8 cellular contexts compared by ENCODE assay signal in the genomic region with DNA sequence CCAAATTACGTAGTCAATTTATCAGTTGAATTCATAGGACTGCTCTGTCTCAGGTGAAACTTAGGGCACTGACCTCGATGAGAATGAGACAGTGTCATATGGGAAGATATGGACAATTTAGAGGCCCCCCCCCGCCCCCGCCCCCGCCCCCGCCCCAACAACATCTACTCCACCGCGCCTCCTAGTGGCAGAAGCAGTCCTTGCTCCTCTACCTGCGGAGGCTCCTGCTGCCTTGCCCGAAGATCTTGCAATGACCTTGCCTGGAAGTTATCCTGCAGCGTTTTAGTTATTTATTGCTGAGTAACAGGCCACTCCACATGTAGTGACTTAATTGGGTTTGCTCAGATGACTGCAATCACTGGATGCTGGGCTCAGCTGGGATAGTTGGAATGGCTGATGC. TPM values are rescaled to one million over a fixed set of nuclear protein-coding genes. Genes with fewer than 3 reads are reported as not detected.
DNase-seq lines count a peak whose midpoint lies in the region; ATAC-seq and TF ChIP-seq lines count a peak whose summit lies in the region.

No MANE protein-coding gene starts in this region.

- TF ChIP-seq RAD21 in IMR-90 (IDR thresholded peaks at IDR 0.05; ENCODE audit: low read length): peak; percentile 23; the same call in 1 of the 2 replicates

- H3K36me3 ChIP-seq in BLaER1 treated with 17β-estradiol and CSF1 and Interleukin-3, amounts not matched to agents 10 nM and 100 nM: peaks cover 17 to 22% (median 20%) of the 10 kb centered on the region in 11 experiments
- peaks cover 28% of the 10 kb centered on the region for H3K36me3 ChIP-seq in IMR-90 (ENCODE audit: control insufficient read depth, insufficient read depth, low read length)

- H2BK15ac ChIP-seq in IMR-90 (ENCODE audit: low read depth, low read length): no peak overlapping the region

- peaks cover 0 to 7% (median 0%) of the 10 kb centered on the region in 11 experiments; a peak in 5 of 22 replicates for H3K9me3 ChIP-seq in BLaER1 treated with 17β-estradiol and CSF1 and Interleukin-3, amounts not matched to agents 10 nM and 100 nM (replicated peaks in 1 of 11)
- H3K9me3 ChIP-seq in IMR-90 (ENCODE audit: control insufficient read depth, insufficient read depth, low read length): no peaks in the 10 kb centered on the region

- in situ Hi-C loops in IMR-90 (cut with MboI; ENCODE audit: low sequenced_read_pairs): no loop called here

- no TSS peak for BruUV-seq in IMR-90 (replicated peaks; lab: Mats Ljungman, UMichigan)

- H4K20me1 ChIP-seq in BLaER1 treated with 17β-estradiol and CSF1 and Interleukin-3, amounts not matched to agents 10 nM and 100 nM: peaks cover 0 to 19% (median 0%) of the 10 kb centered on the region in 11 experiments; a peak in 3 of 22 replicates
- H4K20me1 ChIP-seq in IMR-90 (ENCODE audit: insufficient read depth, low read length): peaks cover 45% of the 10 kb centered on the region

- H3K4me3 ChIP-seq in BLaER1 treated with 17β-estradiol and CSF1 and Interleukin-3, amounts not matched to agents 10 nM and 100 nM: no peak overlapping the region
- H3K4me3 ChIP-seq in IMR-90 (ENCODE audit: insufficient read depth, low read depth, low read length) (no peak overlapping the region), fibroblast of mammary gland (ENCODE audit: control insufficient read depth, low read depth, low read length) (no peak overlapping the region)

- no peak overlapping the region for H2BK5ac ChIP-seq in IMR-90 (ENCODE audit: low read depth, low read length, poor library complexity, severe bottlenecking)

- H4K8ac ChIP-seq in IMR-90 (ENCODE audit: low read depth in 2 of 2, low read length in 2 of 2): no peak overlapping the region

- H3K4me2 ChIP-seq in BLaER1 treated with 17β-estradiol and CSF1 and Interleukin-3, amounts not matched to agents 10 nM and 100 nM: peak overlapping the region in 9 of 11 experiments; percentile 5 to 71 (median 52); a peak in 14 of 22 replicates
- no peak overlapping the region for H3K4me2 ChIP-seq in IMR-90 (ENCODE audit: low read depth, low read length)

- WGBS in IMR-90 (ENCODE audit: extremely low coverage in 2 of 2, insufficient read length in 1 of 2), 2 experiments: no CpG with 5 or more reads among the region's 11 CpGs

- no peak overlapping the region for H2AK9ac ChIP-seq in IMR-90 (replicated peaks; ENCODE audit: low read depth, low read length, poor library complexity)

- intact Hi-C loops in IMR-90 (cut with micrococcal nuclease): loop anchor here (1.0 kb wide), 1 partner anchor 30 kb away; no protein-coding TSS in a partner anchor

- peaks cover 2% of the 10 kb centered on the region for H3K9me1 ChIP-seq in IMR-90 (ENCODE audit: insufficient read depth, low read length)

- TF ChIP-seq POLR2A in IMR-90 (IDR thresholded peaks at IDR 0.05; ENCODE audit: low read depth, low read length): no peak

- CTCF ChIA-PET in IMR-90 (lab: Yijun Ruan, JAX): interaction anchor here (0.7 to 1.3 kb wide), 2 partner anchors 9 to 21 kb away, joined by 3 to 4 read pairs; no protein-coding TSS in a partner anchor

- no peak overlapping the region for H3K23ac ChIP-seq in IMR-90 (ENCODE audit: low read depth, low read length)

- no peak overlapping the region for H2AK5ac ChIP-seq in IMR-90 (ENCODE audit: low read depth, low read length)

- H3K79me1 ChIP-seq in IMR-90 (ENCODE audit: low read depth in 1 of 2, low read length in 2 of 2): peaks cover 5 to 19% of the 10 kb centered on the region in 2 experiments; a peak in 3 of 4 replicates

- H3K27me3 ChIP-seq in BLaER1 treated with 17β-estradiol and CSF1 and Interleukin-3, amounts not matched to agents 10 nM and 100 nM: no peaks in the 10 kb centered on the region
- no peaks in the 10 kb centered on the region for H3K27me3 ChIP-seq in IMR-90 (ENCODE audit: control insufficient read depth, insufficient read depth, low read length)

- no peak overlapping the region for H2BK20ac ChIP-seq in IMR-90 (ENCODE audit: low read depth, low read length)

- H3K18ac ChIP-seq in IMR-90 (ENCODE audit: low read depth, low read length): no peak overlapping the region

- peak overlapping the region in 2 of 11 experiments; percentile 14 to 33; a peak in 1 of 22 replicates for H3K9ac ChIP-seq in BLaER1 treated with 17β-estradiol and CSF1 and Interleukin-3, amounts not matched to agents 10 nM and 100 nM
- H3K9ac ChIP-seq in IMR-90 (ENCODE audit: low read depth, low read length): no peak overlapping the region

- no peak overlapping the region for H4K5ac ChIP-seq in IMR-90 (ENCODE audit: low read depth, low read length)

- H4K91ac ChIP-seq in IMR-90 (ENCODE audit: insufficient read depth, low read depth, low read length): no peak overlapping the region

- peak overlapping the region in 9 of 11 experiments; percentile 13 to 66 (median 59); a peak in 15 of 22 replicates for H3K27ac ChIP-seq in BLaER1 treated with 17β-estradiol and CSF1 and Interleukin-3, amounts not matched to agents 10 nM and 100 nM
- no peak overlapping the region for H3K27ac ChIP-seq in IMR-90 (ENCODE audit: insufficient read depth, low read length)

- H3K56ac ChIP-seq in IMR-90 (ENCODE audit: extremely low read depth, insufficient read depth, low read length): no peak overlapping the region

- no peak overlapping the region for H3K4ac ChIP-seq in IMR-90 (ENCODE audit: low read depth, low read length)

- peak; percentile 5 for ATAC-seq in IMR-90 (ENCODE audit: low read depth)

- POLR2A ChIA-PET in IMR-90 (lab: Charles Lee; ENCODE audit: unreplicated experiment): interaction anchor here (1.6 kb wide), 1 partner anchor 15 kb away, joined by 8 read pairs; a partner anchor contains a TSS

- dilution Hi-C loops in IMR-90 (cut with HindIII; ENCODE audit: low sequenced_read_pairs, unreplicated experiment): no loop called here

- H3K14ac ChIP-seq in IMR-90 (replicated peaks; ENCODE audit: low read depth, low read length): no peak overlapping the region

- peak; percentile 38 for DNase-seq in IMR-90
- peak; percentile 15 to 24 for DNase-seq in activated CD8-positive, alpha-beta memory T cell treated with anti-CD3 and anti-CD28 coated beads for 4 hours (ENCODE audit: low read depth in 2 of 2)
- DNase-seq in fibroblast of mammary gland (ENCODE audit: low read depth): peak; percentile 44
- DNase-seq in stimulated activated CD4-positive, alpha-beta T cell treated with anti-CD3 and anti-CD28 coated beads, Interleukin-1b, Interleukin-23, amount 100 ng/mL, for 24 hours (ENCODE audit: low read depth in 4 of 4, low spot score in 1 of 4): peak; percentile 37 to 49 (median 42)
- DNase-seq in cortex of kidney (lab: John Stamatoyannopoulos, UW): no peak
- DNase-seq in NCI-H1092 (lab: John Stamatoyannopoulos, UW): no peak
- no peak for DNase-seq in NCI-H2081 treated with DMSO at 0.1 percent for 48 hours (lab: John Stamatoyannopoulos, UW)

- H2BK120ac ChIP-seq in IMR-90 (ENCODE audit: low read depth, low read length): no peak overlapping the region

- no peak overlapping the region for H2AFZ ChIP-seq in IMR-90 (replicated peaks; ENCODE audit: low read length, poor library complexity)

- TF ChIP-seq CTCF in IMR-90 (conservative IDR thresholded peaks at IDR 0.05; ENCODE audit: low read depth, low read length) (peak; percentile 42), fibroblast of mammary gland (conservative IDR thresholded peaks at IDR 0.05; ENCODE audit: control insufficient read depth, insufficient read depth, low read depth, low read length) (peak; percentile 55)

- peaks cover 29 to 55% (median 36%) of the 10 kb centered on the region in 10 experiments for H3K4me1 ChIP-seq in BLaER1 treated with 17β-estradiol and CSF1 and Interleukin-3, amounts not matched to agents 10 nM and 100 nM
- peaks cover 2% of the 10 kb centered on the region; the same call in 1 of the 2 replicates for H3K4me1 ChIP-seq in IMR-90 (ENCODE audit: control insufficient read depth, insufficient read depth, low read length)

TF ChIP-seq in IMR-90, 13 proteins besides CTCF, POLR2A, EP300 and RAD21 (continues in another document):
- TF ChIP-seq CHD1 (IDR thresholded peaks at IDR 0.05; ENCODE audit: low read depth, low read length) (no peak), BHLHE40 (IDR thresholded peaks at IDR 0.05; ENCODE audit: low read depth, low read length) (no peak), NFE2L2 (IDR thresholded peaks at IDR 0.05; ENCODE audit: low read depth, low read length) (no peak), SMC3 (IDR thresholded peaks at IDR 0.05; ENCODE audit: low read depth, low read length) (0 out of 2 replicates have a peak, but pooled peaks have one; percentile 25), RCOR1 (IDR thresholded peaks at IDR 0.05; ENCODE audit: insufficient replicate concordance, low read length) (no peak), MAZ (IDR thresholded peaks at IDR 0.05; ENCODE audit: borderline replicate concordance, low read depth, low read length) (peak; percentile 23; the same call in 1 of the 2 replicates), MXI1 (IDR thresholded peaks at IDR 0.05; ENCODE audit: borderline replicate concordance, low read depth, low read length) (no peak), MAFK (IDR thresholded peaks at IDR 0.05; ENCODE audit: low read depth, low read length) (no peak)
- TF ChIP-seq, protein P1, sequence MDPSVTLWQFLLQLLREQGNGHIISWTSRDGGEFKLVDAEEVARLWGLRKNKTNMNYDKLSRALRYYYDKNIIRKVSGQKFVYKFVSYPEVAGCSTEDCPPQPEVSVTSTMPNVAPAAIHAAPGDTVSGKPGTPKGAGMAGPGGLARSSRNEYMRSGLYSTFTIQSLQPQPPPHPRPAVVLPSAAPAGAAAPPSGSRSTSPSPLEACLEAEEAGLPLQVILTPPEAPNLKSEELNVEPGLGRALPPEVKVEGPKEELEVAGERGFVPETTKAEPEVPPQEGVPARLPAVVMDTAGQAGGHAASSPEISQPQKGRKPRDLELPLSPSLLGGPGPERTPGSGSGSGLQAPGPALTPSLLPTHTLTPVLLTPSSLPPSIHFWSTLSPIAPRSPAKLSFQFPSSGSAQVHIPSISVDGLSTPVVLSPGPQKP (IDR thresholded peaks at IDR 0.05; ENCODE audit: borderline replicate concordance, low read depth, low read length): no peak

RNA-seq across cellular contexts. Expression of a gene that starts 15.1 kb away (rescaled TPM):
- total RNA-seq in IMR-90 (2012; rRNA removed): 772 and 841 TPM in 2 replicates
- 1,857 and 1,944 TPM in 2 replicates for polyA plus RNA-seq in IMR-90 (2012; rRNA removed)
- 823 and 2,639 TPM in 2 replicates for polyA plus RNA-seq in IMR-90 (2012; cell fraction: cytosol; rRNA removed)
- 597 and 1,651 TPM in 2 replicates for polyA plus RNA-seq in IMR-90 (2012; cell fraction: nucleus; rRNA removed; ENCODE audit: low replicate concordance)

RNA-seq across cellular contexts. Expression of a gene that starts 51.5 kb away (rescaled TPM):
- 1.7 and 2.0 TPM in 2 replicates for total RNA-seq in IMR-90 (2012; rRNA removed)
- 7.9 and 8.2 TPM in 2 replicates for polyA plus RNA-seq in IMR-90 (2012; rRNA removed)
- 4.1 and 7.5 TPM in 2 replicates for polyA plus RNA-seq in IMR-90 (2012; cell fraction: cytosol; rRNA removed)
- 25.1 and 54.1 TPM in 2 replicates for polyA plus RNA-seq in IMR-90 (2012; cell fraction: nucleus; rRNA removed; ENCODE audit: low replicate concordance)

Comparison
In these comparisons a context has a peak if more than half of its experiments do, and no peak if none do; other contexts are left out.
1. DNase-seq: peak in IMR-90 (single experiment), activated CD8-positive, alpha-beta memory T cell treated with anti-CD3 and anti-CD28 coated beads for 4 hours (2 of 2), fibroblast of mammary gland (single experiment) and stimulated activated CD4-positive, alpha-beta T cell treated with anti-CD3 and anti-CD28 coated beads, Interleukin-1b, Interleukin-23, amount 100 ng/mL, for 24 hours (4 of 4); none in cortex of kidney (single experiment), NCI-H1092 (single experiment) and NCI-H2081 treated with DMSO at 0.1 percent for 48 hours (single experiment).